Comparison of ENCODE assay signal across 23 cellular contexts in the genomic region with DNA sequence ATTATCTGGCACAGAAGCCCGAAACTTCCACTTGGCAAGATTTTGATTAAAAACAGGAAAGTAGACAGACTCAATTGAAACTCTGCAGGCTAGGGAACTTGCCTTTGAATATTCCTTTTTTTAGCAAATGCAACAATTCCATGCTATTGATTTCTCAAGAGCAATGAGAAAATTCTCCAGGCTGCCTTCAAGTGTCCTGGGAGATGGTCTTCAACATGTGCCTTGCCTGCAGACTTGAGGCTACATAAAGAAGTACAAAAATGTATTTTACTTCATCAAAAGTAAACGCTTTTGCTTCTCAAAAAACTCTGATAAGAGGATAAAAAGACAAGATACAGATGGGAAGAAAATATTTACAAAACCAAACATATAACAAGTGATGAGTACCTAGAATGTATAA. TPM values are rescaled to one million over a fixed set of nuclear protein-coding genes. Genes with fewer than 3 reads are reported as not detected.
DNase-seq lines count a peak whose midpoint lies in the region; ATAC-seq, FAIRE-seq and TF ChIP-seq lines count a peak whose summit lies in the region.
"Had no signal": no experiment of that assay in that cellular context is flagged by ENCODE, and none has a peak within 500 bp of the region (broad histone marks: within the 10 kb centered on the region; RNA-seq: fewer than 3 reads in every experiment).

No MANE protein-coding gene starts in this region.

- CTCF ChIA-PET in RWPE1 (lab: Yijun Ruan, JAX): interaction anchor here (0.6 kb wide), 1 partner anchor 77 kb away, joined by 3 read pairs; no protein-coding TSS in a partner anchor
- CTCF ChIA-PET in activated CD4-positive, alpha-beta memory T cell treated with anti-CD3 and anti-CD28 coated beads for 36 hours (lab: Charles Lee): no interaction called here

- H3K27ac ChIP-seq in RWPE1: peak overlapping the region; percentile 78
- H3K27ac ChIP-seq in epithelial cell of prostate: peak overlapping the region; percentile 69
- peak overlapping the region; percentile 22 for H3K27ac ChIP-seq in keratinocyte (ENCODE audit: control insufficient read depth, insufficient read depth, low read length)
- peak overlapping the region; percentile 80 to 93 (median 90) for H3K27ac ChIP-seq in thyroid gland
- H3K27ac ChIP-seq: 22Rv1, BLaER1, C4-2B, GM23248 had no signal

- no peak overlapping the region for H3K9ac ChIP-seq in keratinocyte (ENCODE audit: control insufficient read depth, extremely low read depth, insufficient read depth, low read length)
- H3K9ac ChIP-seq: BLaER1, GM23248 had no signal

- H3K36me3 ChIP-seq in keratinocyte (ENCODE audit: control insufficient read depth in 2 of 2, extremely low read depth in 1 of 2, insufficient read depth in 2 of 2, low read length in 2 of 2) (no peaks in the 10 kb centered on the region), thyroid gland (no peaks in the 10 kb centered on the region)
- H3K36me3 ChIP-seq: BLaER1 had no signal

- 20 to 23% methylated on average over 2 of the region's 2 CpGs for WGBS in thyroid gland, 2 donors

- TF ChIP-seq CTCF in RWPE1 (conservative IDR thresholded peaks at IDR 0.05; ENCODE audit: low read depth) (no peak), keratinocyte (optimal IDR thresholded peaks at IDR 0.05 in 1 of 3, IDR thresholded peaks at IDR 0.05 in 1 of 3, conservative IDR thresholded peaks at IDR 0.05 in 1 of 3; ENCODE audit: extremely low read depth in 1 of 3, insufficient read depth in 2 of 3, low read length in 3 of 3) (no peak), thyroid gland (IDR thresholded peaks at IDR 0.05) (peak in 3 of 6 experiments; percentile 8 to 31 (median 29))

- no peaks in the 10 kb centered on the region for H3K9me1 ChIP-seq in keratinocyte (ENCODE audit: control insufficient read depth, extremely low read depth, insufficient read depth, low read length)

- no peaks in the 10 kb centered on the region for H3K9me3 Mint-ChIP-seq in activated CD4-positive, alpha-beta memory T cell treated with anti-CD3 and anti-CD28 coated beads for 36 hours
- H3K9me3 Mint-ChIP-seq: CD4-positive, CD25-positive, alpha-beta regulatory T cell; CD8-positive, alpha-beta T cell had no signal

- H3K4me1 Mint-ChIP-seq in activated CD4-positive, alpha-beta memory T cell treated with anti-CD3 and anti-CD28 coated beads for 36 hours (ENCODE audit: low read depth): no peaks in the 10 kb centered on the region
- H3K4me1 Mint-ChIP-seq: CD4-positive, CD25-positive, alpha-beta regulatory T cell had no signal

- intact Hi-C loops in thyroid gland (cut with DNase I): no loop called here
- intact Hi-C loops in activated CD4-positive, alpha-beta memory T cell treated with anti-CD3 and anti-CD28 coated beads for 36 hours (cut with micrococcal nuclease): no loop called here

- ATAC-seq in HG02588 (IDR thresholded peaks at IDR 0.05; ENCODE audit: unreplicated experiment): no peak
- ATAC-seq: CD8-positive, alpha-beta T cell; GM12878 had no signal

- H3K4me3 ChIP-seq in keratinocyte (ENCODE audit: control insufficient read depth in 2 of 3, extremely low read depth in 1 of 3, insufficient read depth in 2 of 3, low read depth in 1 of 3, low read length in 3 of 3): no peak overlapping the region
- no peak overlapping the region for H3K4me3 ChIP-seq in thyroid gland (replicated peaks in 1 of 3)
- H3K4me3 ChIP-seq: BLaER1, GM12878, GM23248 had no signal

- no peaks in the 10 kb centered on the region for H4K20me1 ChIP-seq in keratinocyte (ENCODE audit: control insufficient read depth, extremely low read depth, insufficient read depth, low read length)
- H4K20me1 ChIP-seq: BLaER1 had no signal

- H3K4me2 ChIP-seq in keratinocyte (ENCODE audit: control insufficient read depth, extremely low read depth, insufficient read depth, low read depth, low read length): no peak overlapping the region
- H3K4me2 ChIP-seq: BLaER1 had no signal

- no peak overlapping the region for H3K4me3 Mint-ChIP-seq in activated CD4-positive, alpha-beta memory T cell treated with anti-CD3 and anti-CD28 coated beads for 36 hours
- H3K4me3 Mint-ChIP-seq: B cell; CD4-positive, CD25-positive, alpha-beta regulatory T cell; CD8-positive, alpha-beta T cell had no signal

- H3K27me3 Mint-ChIP-seq in activated CD4-positive, alpha-beta memory T cell treated with anti-CD3 and anti-CD28 coated beads for 36 hours: peaks cover 15% of the 10 kb centered on the region
- H3K27me3 Mint-ChIP-seq: B cell had no signal

- TF ChIP-seq POLR2A in thyroid gland (IDR thresholded peaks at IDR 0.05): no peak

- H2AFZ ChIP-seq in keratinocyte (ENCODE audit: control insufficient read depth, low read length): no peak overlapping the region
- H2AFZ ChIP-seq: GM23248 had no signal

- no peaks in the 10 kb centered on the region for H3K79me2 ChIP-seq in keratinocyte (ENCODE audit: control insufficient read depth, insufficient read depth, low read length)

- POLR2A ChIA-PET in RWPE1 (lab: Yijun Ruan, JAX; ENCODE audit: low non-redundant PET): interaction anchor here (0.6 kb wide), 1 partner anchor 302 kb away, joined by 3 read pairs; no protein-coding TSS in a partner anchor
- POLR2A ChIA-PET in activated CD4-positive, alpha-beta memory T cell treated with anti-CD3 and anti-CD28 coated beads for 36 hours (lab: Charles Lee): no interaction called here

- FAIRE-seq in keratinocyte (lab: Jason Lieb, UNC): no peak
- FAIRE-seq: A204.1, G401.6, GM12878, H1 had no signal

- no peaks in the 10 kb centered on the region for H3K36me3 Mint-ChIP-seq in activated CD4-positive, alpha-beta memory T cell treated with anti-CD3 and anti-CD28 coated beads for 36 hours
- H3K36me3 Mint-ChIP-seq: CD4-positive, CD25-positive, alpha-beta regulatory T cell; CD8-positive, alpha-beta T cell had no signal

- H3K9me3 ChIP-seq in keratinocyte (ENCODE audit: control insufficient read depth, low read depth, low read length): no peaks in the 10 kb centered on the region
- no peaks in the 10 kb centered on the region for H3K9me3 ChIP-seq in thyroid gland
- H3K9me3 ChIP-seq: BLaER1, Caco-2 had no signal

- dilution Hi-C loops in keratinocyte (cut with MboI; ENCODE audit: extremely low pct_ligation_motif_present, low sequenced_read_pairs): no loop called here

- no peak overlapping the region for H3K27ac Mint-ChIP-seq in activated CD4-positive, alpha-beta memory T cell treated with anti-CD3 and anti-CD28 coated beads for 36 hours
- H3K27ac Mint-ChIP-seq: B cell; CD4-positive, CD25-positive, alpha-beta regulatory T cell; CD8-positive, alpha-beta T cell had no signal

- no peak for DNase-seq in RWPE1 (ENCODE audit: low spot score)
- DNase-seq in epithelial cell of prostate (ENCODE audit: low read depth, low spot score): no peak
- DNase-seq in keratinocyte (ENCODE audit: low read depth, low spot score): no peak
- peak; percentile 51 to 57 for DNase-seq in thyroid gland
- DNase-seq in putamen (ENCODE audit: low spot score): no peak
- DNase-seq in activated CD4-positive, alpha-beta memory T cell treated with anti-CD3 and anti-CD28 coated beads for 36 hours: no peak
- DNase-seq: Caco-2; CD4-positive, CD25-positive, alpha-beta regulatory T cell; CD8-positive, alpha-beta T cell; DMS153; DND-41; GM23248; H7; HCEC 1CT had no signal

- H3K27me3 ChIP-seq in keratinocyte (ENCODE audit: control insufficient read depth, extremely low read depth, insufficient read depth, low read length) (no peaks in the 10 kb centered on the region), thyroid gland (no peaks in the 10 kb centered on the region)
- H3K27me3 ChIP-seq: BLaER1 had no signal

- H3K4me1 ChIP-seq in keratinocyte (ENCODE audit: control insufficient read depth, extremely low read depth, insufficient read depth, low read length): peaks cover 28% of the 10 kb centered on the region
- H3K4me1 ChIP-seq in thyroid gland: peaks cover 31 to 42% of the 10 kb centered on the region in 2 donors
- H3K4me1 ChIP-seq: Caco-2 had no signal

RNA-seq across cellular contexts. Expression of a gene that starts 9.2 kb away (rescaled TPM):
- 14.8 to 20.0 TPM (median 18.9 TPM) in 3 replicates for polyA plus RNA-seq in keratinocyte
- 18.4 TPM for polyA plus RNA-seq in keratinocyte (2011; ENCODE audit: low read depth)
- polyA plus RNA-seq in keratinocyte (2011; cell fraction: cytosol; rRNA removed): 11.2 and 16.9 TPM in 2 replicates
- 18.9 and 20.8 TPM in 2 replicates for polyA plus RNA-seq in keratinocyte (2011; cell fraction: nucleus; rRNA removed)
- polyA plus RNA-seq in keratinocyte (2012; ENCODE audit: low replicate concordance): 9.0 and 14.8 TPM in 2 replicates
- 13.6 to 31.9 TPM (median 21.9 TPM) in 3 replicates for polyA minus RNA-seq in keratinocyte
- polyA minus RNA-seq in keratinocyte (2011; cell fraction: cytosol; rRNA and poly(A)+ RNA removed): 10.6 TPM
- 16.7 and 35.9 TPM in 2 replicates for polyA minus RNA-seq in keratinocyte (2011; cell fraction: nucleus; rRNA and poly(A)+ RNA removed)
- total RNA-seq in thyroid gland: 10 to 100 TPM; 15.0 to 25.6 (median 19.3) TPM
- under 1 TPM; 0.36 to 0.43 TPM for total RNA-seq in activated CD4-positive, alpha-beta memory T cell treated with anti-CD3 and anti-CD28 coated beads for 36 hours

Comparison
In these comparisons a context has a peak if more than half of its experiments do, and no peak if none do; other contexts are left out.
1. DNase-seq: peak in thyroid gland (2 of 2); none in RWPE1 (single experiment), epithelial cell of prostate (single experiment), keratinocyte (single experiment), putamen (single experiment) and activated CD4-positive, alpha-beta memory T cell treated with anti-CD3 and anti-CD28 coated beads for 36 hours (single experiment).
2. H3K27ac ChIP-seq: peak in every context shown above with its lines; median percentile 90 in thyroid gland; 78 in RWPE1; 69 in epithelial cell of prostate; 22 in keratinocyte.
3. RNA of a gene that starts 9.2 kb away (total RNA-seq): 15.0 to 25.6 TPM in thyroid gland; 0.36 to 0.43 TPM in activated CD4-positive, alpha-beta memory T cell treated with anti-CD3 and anti-CD28 coated beads for 36 hours; every median in the first group is over 10 times any median in the second.